Comparison of ENCODE assay signal across 27 cellular contexts in genomic region chrY:15292881-15293280, GRCh38.
"Had no signal": no experiment of that assay in that cellular context is flagged by ENCODE, and none has a peak within 500 bp of the region (broad histone marks: within the 10 kb centered on the region; RNA-seq: fewer than 3 reads in every experiment).

No MANE protein-coding gene starts in this region.

- H3K4me1 ChIP-seq: esophagus muscularis mucosa, foreskin keratinocyte, heart left ventricle, uterus had no signal

- H3K27me3 ChIP-seq: esophagus muscularis mucosa, foreskin keratinocyte, heart left ventricle, ovary, uterus had no signal

- H3K4me3 ChIP-seq: esophagus muscularis mucosa, heart left ventricle, ovary, skin epidermis, thoracic aorta, uterus had no signal

- DNase-seq: activated CD4-positive, alpha-beta T cell treated with anti-CD3 and anti-CD28 coated beads, Interleukin-2, amount 10 ng/mL, durations not matched to agents 24 days and 14 days; activated CD8-positive, alpha-beta memory T cell treated with anti-CD3 and anti-CD28 coated beads, Interleukin-2, amount 10 ng/mL, durations not matched to agents 7 days and 5 days; activated CD8-positive, alpha-beta T cell treated with anti-CD3 and anti-CD28 coated beads, Interleukin-2, amount 10 ng/mL, durations not matched to agents 7 days and 5 days; activated T-cell treated with anti-CD3 and anti-CD28 coated beads, Interleukin-2, amount 50 U/mL, for 48 hours; amygdala; central memory CD4-positive, alpha-beta T cell; endodermal cell; foreskin keratinocyte; heart left ventricle; hypothalamus; left ventricle myocardium superior; mammary epithelial cell; naive thymus-derived CD4-positive, alpha-beta T cell; ovary; stimulated activated CD4-positive, alpha-beta T cell treated with anti-CD3 and anti-CD28 coated beads, Interleukin-12 subunit alpha, Interleukin-12 subunit beta, amount 100 ng/mL, for 4 hours; stimulated activated CD4-positive, alpha-beta T cell treated with anti-CD3 and anti-CD28 coated beads, Interleukin-4, amount 100 ng/mL, for 1 hour; stimulated activated naive CD8-positive, alpha-beta T cell treated with anti-CD3 and anti-CD28 coated beads, Interleukin-15, Interleukin-2, amounts not matched to agents 100 U/mL and 50 U/mL, for 24 hours; T-helper 1 cell; trophoblast cell; uterus had no signal

- H3K36me3 ChIP-seq: esophagus muscularis mucosa, heart left ventricle, ovary, thoracic aorta, uterus had no signal

- H3K27ac ChIP-seq: esophagus muscularis mucosa, foreskin keratinocyte, heart left ventricle, ovary, skin epidermis, thoracic aorta, uterus, VCaP had no signal

- ATAC-seq: activated CD4-positive, CD25-positive, alpha-beta regulatory T cell treated with anti-CD3 and anti-CD28 coated beads, Interleukin-2, amount 50 U/mL, for 24 hours; activated CD8-positive, alpha-beta memory T cell treated with anti-CD3 and anti-CD28 coated beads, Interleukin-2, amount 10 ng/mL, durations not matched to agents 7 days and 5 days; activated CD8-positive, alpha-beta T cell treated with anti-CD3 and anti-CD28 coated beads, Interleukin-2, amount 10 ng/mL, durations not matched to agents 7 days and 5 days; foreskin keratinocyte; heart left ventricle; left ventricle myocardium superior; naive thymus-derived CD4-positive, alpha-beta T cell; sciatic nerve; stimulated activated naive CD8-positive, alpha-beta T cell treated with anti-CD3 and anti-CD28 coated beads, Interleukin-15, Interleukin-2, amounts not matched to agents 100 U/mL and 50 U/mL, for 24 hours had no signal

- FAIRE-seq: islet of Langerhans had no signal

- H3K9me3 ChIP-seq: esophagus muscularis mucosa, heart left ventricle, ovary, thoracic aorta, uterus had no signal
